ENCODE assay signal across 8 cellular contexts in the genomic region with DNA sequence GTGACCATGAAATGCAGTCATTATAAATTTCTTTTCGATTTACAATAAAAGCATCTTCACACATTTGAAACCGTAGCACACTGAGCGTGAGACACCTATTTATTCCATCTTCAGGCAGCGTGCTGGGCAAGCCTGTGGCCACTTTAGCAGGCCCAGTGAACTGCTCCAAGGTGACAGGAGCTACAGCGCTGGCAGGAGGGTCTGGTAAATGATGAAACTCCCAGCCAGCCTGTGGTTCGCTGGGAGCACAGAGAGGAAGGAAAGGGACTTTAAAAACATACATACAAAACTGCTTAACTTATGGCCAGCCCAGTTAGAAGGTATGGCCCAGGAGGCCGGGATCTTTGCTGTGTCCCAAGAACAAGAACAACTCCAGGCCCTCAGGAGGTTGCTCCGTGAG. TPM values are rescaled to one million over a fixed set of nuclear protein-coding genes. Genes with fewer than 3 reads are reported as not detected.
DNase-seq lines count a peak whose midpoint lies in the region; ATAC-seq and TF ChIP-seq lines count a peak whose summit lies in the region.

No MANE protein-coding gene starts in this region.

- H3K27me3 ChIP-seq in left lung (no peaks in the 10 kb centered on the region), thymus (ENCODE audit: control insufficient read depth, insufficient read depth) (no peaks in the 10 kb centered on the region)

- H3K4me1 ChIP-seq in left lung (peaks cover 28 to 91% of the 10 kb centered on the region in 2 donors), thymus (ENCODE audit: control insufficient read depth, insufficient read depth, low read length) (peaks cover 62% of the 10 kb centered on the region)

- H3K4me1 Mint-ChIP-seq in activated T-cell treated with anti-CD3 and anti-CD28 coated beads, Interleukin-2, amount 50 U/mL, for 72 hours (ENCODE audit: low read depth) = peaks cover 87% of the 10 kb centered on the region
- H3K4me1 Mint-ChIP-seq in activated B cell treated with CpG ODN at 0.5 μM for 24 hours = peaks cover 87% of the 10 kb centered on the region

- CTCF ChIA-PET in activated B cell treated with CpG ODN at 0.5 μM for 24 hours (lab: Charles Lee) = interaction anchor here (1.3 kb wide), 1 partner anchor 99 kb away, joined by 4 read pairs; no protein-coding TSS in a partner anchor

- H3K4me3 ChIP-seq in left lung (no peak overlapping the region), thymus (ENCODE audit: low read length) (no peak overlapping the region)

- peaks cover 7 to 15% of the 10 kb centered on the region in 2 donors for H3K36me3 Mint-ChIP-seq in activated T-cell treated with anti-CD3 and anti-CD28 coated beads, Interleukin-2, amount 50 U/mL, for 72 hours (ENCODE audit: insufficient read depth in 2 of 2)
- H3K36me3 Mint-ChIP-seq in activated B cell treated with CpG ODN at 0.5 μM for 24 hours (ENCODE audit: low read depth) = peaks cover 50% of the 10 kb centered on the region

- H3K9me3 ChIP-seq in left lung (no peaks in the 10 kb centered on the region), thymus (ENCODE audit: control insufficient read depth) (no peaks in the 10 kb centered on the region)

- no peak for ATAC-seq in activated T-cell treated with anti-CD3 and anti-CD28 coated beads, Interleukin-2, amount 50 U/mL, for 72 hours (replicated peaks in 1 of 2)
- no peak for ATAC-seq in activated B cell treated with CpG ODN at 0.5 μM for 24 hours (ENCODE audit: low read depth)
- ATAC-seq in left lung = no peak
- no peak for ATAC-seq in HG03439 (IDR thresholded peaks at IDR 0.05; ENCODE audit: unreplicated experiment)

- POLR2A ChIA-PET in activated B cell treated with CpG ODN at 0.5 μM for 24 hours (lab: Charles Lee) = interaction anchor here (7.1 to 24.2 kb wide), 3 partner anchors 10 to 110 kb away, joined by 50 to 683 read pairs (median 567); no protein-coding TSS in a partner anchor

- peak overlapping the region; percentile 63 to 91 for H3K27ac ChIP-seq in left lung
- peak overlapping the region; percentile 74 for H3K27ac ChIP-seq in thymus (ENCODE audit: low read depth)

- no peak for DNase-seq in activated T-cell treated with anti-CD3 and anti-CD28 coated beads, Interleukin-2, amount 50 U/mL, for 72 hours
- DNase-seq in activated T-cell treated with anti-CD3 and anti-CD28 coated beads for 4 hours (no peak), activated B cell treated with CpG ODN at 0.5 μM for 24 hours (no peak), left lung (no peak), hippocampal formation (lab: John Stamatoyannopoulos, UW) (no peak)
- DNase-seq in effector CD4-positive, alpha-beta T cell = no peak

- WGBS in thymus = 79% methylated on average over 8 of the region's 8 CpGs

- H3K27me3 Mint-ChIP-seq in activated T-cell treated with anti-CD3 and anti-CD28 coated beads, Interleukin-2, amount 50 U/mL, for 72 hours (ENCODE audit: low read depth) = no peaks in the 10 kb centered on the region
- H3K27me3 Mint-ChIP-seq in activated B cell treated with CpG ODN at 0.5 μM for 24 hours = no peaks in the 10 kb centered on the region

- H3K27ac Mint-ChIP-seq in activated T-cell treated with anti-CD3 and anti-CD28 coated beads, Interleukin-2, amount 50 U/mL, for 72 hours = peak overlapping the region; percentile 93
- peak overlapping the region; percentile 89 for H3K27ac Mint-ChIP-seq in activated B cell treated with CpG ODN at 0.5 μM for 24 hours

- H3K9me3 Mint-ChIP-seq in activated T-cell treated with anti-CD3 and anti-CD28 coated beads, Interleukin-2, amount 50 U/mL, for 72 hours = no peaks in the 10 kb centered on the region
- no peaks in the 10 kb centered on the region for H3K9me3 Mint-ChIP-seq in activated B cell treated with CpG ODN at 0.5 μM for 24 hours

- intact Hi-C loops in activated B cell treated with CpG ODN at 0.5 μM for 24 hours (cut with micrococcal nuclease) = no loop called here
- intact Hi-C loops in left lung (cut with DNase I) = no loop called here

- H3K36me3 ChIP-seq in left lung (no peaks in the 10 kb centered on the region), thymus (ENCODE audit: control insufficient read depth, insufficient read depth) (peaks cover 4% of the 10 kb centered on the region)

- peak overlapping the region; percentile 79 to 83 for H3K4me3 Mint-ChIP-seq in activated T-cell treated with anti-CD3 and anti-CD28 coated beads, Interleukin-2, amount 50 U/mL, for 72 hours
- peak overlapping the region; percentile 79 for H3K4me3 Mint-ChIP-seq in activated B cell treated with CpG ODN at 0.5 μM for 24 hours

- no peak for TF ChIP-seq CTCF in activated B cell treated with CpG ODN at 0.5 μM for 24 hours (IDR thresholded peaks at IDR 0.05)
- no peak for TF ChIP-seq CTCF in left lung (IDR thresholded peaks at IDR 0.05)

RNA-seq across cellular contexts. Expression of a gene that starts 5.1 kb away (rescaled TPM):
- 100 to 1,000 TPM; 170 to 175 TPM for total RNA-seq in activated T-cell treated with anti-CD3 and anti-CD28 coated beads, Interleukin-2, amount 50 U/mL, for 72 hours
- total RNA-seq in activated B cell treated with CpG ODN at 0.5 μM for 24 hours (278 and 318 TPM in 2 replicates), left lung (100 to 1,000 TPM in 1 of 2 donors, 10 to 100 TPM in 1; 73.7 to 112 TPM)
- 25.9 TPM for polyA plus RNA-seq in thymus
